In the genomic region with DNA sequence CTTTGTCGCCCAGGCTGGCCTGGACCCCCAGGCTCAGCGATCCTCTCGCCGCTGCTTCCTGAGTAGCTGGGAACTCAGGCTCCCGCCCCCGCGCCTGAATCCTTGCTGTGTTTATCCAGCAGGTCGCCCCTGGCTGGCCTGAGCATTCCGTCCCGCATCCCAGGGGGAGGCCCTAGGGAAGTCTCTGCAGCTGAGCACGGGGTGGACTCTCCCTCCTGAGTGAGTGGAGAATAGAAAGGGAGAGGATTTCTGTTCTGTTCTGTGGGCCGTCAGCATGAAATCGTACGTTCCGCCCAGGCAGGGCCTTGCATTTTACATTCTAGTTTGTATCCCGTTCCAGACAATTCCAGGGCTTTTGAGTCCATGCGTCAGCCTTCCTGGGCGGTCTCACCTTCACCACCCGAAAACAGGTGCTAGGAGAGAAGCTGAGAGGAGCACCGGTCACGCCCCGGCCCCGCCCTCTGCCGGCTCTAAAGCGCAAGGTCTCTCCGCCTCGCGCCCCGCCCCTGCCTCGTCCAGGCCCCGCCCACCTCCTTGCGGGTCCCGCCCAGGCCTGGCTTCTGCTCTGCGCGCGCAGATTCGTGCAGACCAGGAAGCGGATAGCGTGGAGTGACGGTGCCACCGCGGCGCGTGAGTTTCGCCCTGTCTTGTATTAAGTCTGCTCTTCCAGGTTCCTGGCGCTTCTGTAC, we compare ENCODE assay signal across 1 cellular context.
TF ChIP-seq lines count a peak whose summit lies in the region.

A gene (plus strand): TSS at position 586 of the 689 bp plus-strand sequence. CDS start 15,285 bp downstream, outside the sequence.

TF ChIP-seq in HEK293, 187 proteins besides CTCF, POLR2A, EP300 and RAD21 (continued from another document and continues in another):
- TF ChIP-seq, protein P1, sequence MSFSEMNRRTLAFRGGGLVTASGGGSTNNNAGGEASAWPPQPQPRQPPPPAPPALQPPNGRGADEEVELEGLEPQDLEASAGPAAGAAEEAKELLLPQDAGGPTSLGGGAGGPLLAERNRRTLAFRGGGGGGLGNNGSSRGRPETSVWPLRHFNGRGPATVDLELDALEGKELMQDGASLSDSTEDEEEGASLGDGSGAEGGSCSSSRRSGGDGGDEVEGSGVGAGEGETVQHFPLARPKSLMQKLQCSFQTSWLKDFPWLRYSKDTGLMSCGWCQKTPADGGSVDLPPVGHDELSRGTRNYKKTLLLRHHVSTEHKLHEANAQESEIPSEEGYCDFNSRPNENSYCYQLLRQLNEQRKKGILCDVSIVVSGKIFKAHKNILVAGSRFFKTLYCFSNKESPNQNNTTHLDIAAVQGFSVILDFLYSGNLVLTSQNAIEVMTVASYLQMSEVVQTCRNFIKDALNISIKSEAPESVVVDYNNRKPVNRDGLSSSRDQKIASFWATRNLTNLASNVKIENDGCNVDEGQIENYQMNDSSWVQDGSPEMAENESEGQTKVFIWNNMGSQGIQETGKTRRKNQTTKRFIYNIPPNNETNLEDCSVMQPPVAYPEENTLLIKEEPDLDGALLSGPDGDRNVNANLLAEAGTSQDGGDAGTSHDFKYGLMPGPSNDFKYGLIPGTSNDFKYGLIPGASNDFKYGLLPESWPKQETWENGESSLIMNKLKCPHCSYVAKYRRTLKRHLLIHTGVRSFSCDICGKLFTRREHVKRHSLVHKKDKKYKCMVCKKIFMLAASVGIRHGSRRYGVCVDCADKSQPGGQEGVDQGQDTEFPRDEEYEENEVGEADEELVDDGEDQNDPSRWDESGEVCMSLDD (tag by site-specific recombination; IDR thresholded peaks at IDR 0.05), result no peak
- TF ChIP-seq, protein P2, sequence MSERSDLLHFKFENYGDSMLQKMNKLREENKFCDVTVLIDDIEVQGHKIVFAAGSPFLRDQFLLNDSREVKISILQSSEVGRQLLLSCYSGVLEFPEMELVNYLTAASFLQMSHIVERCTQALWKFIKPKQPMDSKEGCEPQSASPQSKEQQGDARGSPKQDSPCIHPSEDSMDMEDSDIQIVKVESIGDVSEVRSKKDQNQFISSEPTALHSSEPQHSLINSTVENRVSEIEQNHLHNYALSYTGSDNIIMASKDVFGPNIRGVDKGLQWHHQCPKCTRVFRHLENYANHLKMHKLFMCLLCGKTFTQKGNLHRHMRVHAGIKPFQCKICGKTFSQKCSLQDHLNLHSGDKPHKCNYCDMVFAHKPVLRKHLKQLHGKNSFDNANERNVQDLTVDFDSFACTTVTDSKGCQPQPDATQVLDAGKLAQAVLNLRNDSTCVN (tag by site-specific recombination; optimal IDR thresholded peaks at IDR 0.05), result peak; percentile 32
- TF ChIP-seq ZNF350 (tag by site-specific recombination; IDR thresholded peaks at IDR 0.05) (peak; percentile 87), ZNF302 (tag by site-specific recombination; IDR thresholded peaks at IDR 0.05; ENCODE audit: low read depth) (no peak), ZBTB17 (tag by site-specific recombination; IDR thresholded peaks at IDR 0.05) (peak; percentile 40; the same call in 1 of the 2 replicates), PRDM1 (tag by site-specific recombination; IDR thresholded peaks at IDR 0.05) (peak; percentile 85), ZNF629 (tag by site-specific recombination; IDR thresholded peaks at IDR 0.05) (no peak), ZNF76 (tag by site-specific recombination; IDR thresholded peaks at IDR 0.05; ENCODE audit: borderline replicate concordance, low read depth) (no peak), SCRT2 (tag by site-specific recombination; IDR thresholded peaks at IDR 0.05) (peak; percentile 66; the same call in 1 of the 2 replicates), KLF8 (tag by site-specific recombination; IDR thresholded peaks at IDR 0.05) (peak; percentile 83), ZNF157 (tag by site-specific recombination; IDR thresholded peaks at IDR 0.05) (no peak), MEIS1 (CRISPR knock-in tag; IDR thresholded peaks at IDR 0.05; ENCODE audit: borderline replicate concordance) (no peak), KLF16 (tag by site-specific recombination; IDR thresholded peaks at IDR 0.05) (no peak), ZFP69B (tag by site-specific recombination; IDR thresholded peaks at IDR 0.05) (no peak), ZNF621 (tag by site-specific recombination; IDR thresholded peaks at IDR 0.05) (no peak), ZNF670 (tag by site-specific recombination; IDR thresholded peaks at IDR 0.05; ENCODE audit: low read depth) (no peak), OSR2 (tag by site-specific recombination; IDR thresholded peaks at IDR 0.05) (peak; percentile 49), ZNF654 (tag by site-specific recombination; IDR thresholded peaks at IDR 0.05; ENCODE audit: low read depth) (no peak), SP3 (tag by site-specific recombination; IDR thresholded peaks at IDR 0.05) (peak; percentile 92), ZNF221 (tag by site-specific recombination; IDR thresholded peaks at IDR 0.05; ENCODE audit: borderline replicate concordance) (no peak), SP2 (tag by site-specific recombination; IDR thresholded peaks at IDR 0.05) (peak; percentile 88), ZNF600 (tag by site-specific recombination; IDR thresholded peaks at IDR 0.05) (peak; percentile 44), ZNF174 (tag by site-specific recombination; IDR thresholded peaks at IDR 0.05) (no peak), ZNF561 (tag by site-specific recombination; IDR thresholded peaks at IDR 0.05; ENCODE audit: borderline replicate concordance) (peak; percentile 26; the same call in 1 of the 2 replicates), GFI1B (tag by site-specific recombination; IDR thresholded peaks at IDR 0.05) (no peak), KLF1 (tag by site-specific recombination; IDR thresholded peaks at IDR 0.05) (peak; percentile 90)
- TF ChIP-seq, protein P3, sequence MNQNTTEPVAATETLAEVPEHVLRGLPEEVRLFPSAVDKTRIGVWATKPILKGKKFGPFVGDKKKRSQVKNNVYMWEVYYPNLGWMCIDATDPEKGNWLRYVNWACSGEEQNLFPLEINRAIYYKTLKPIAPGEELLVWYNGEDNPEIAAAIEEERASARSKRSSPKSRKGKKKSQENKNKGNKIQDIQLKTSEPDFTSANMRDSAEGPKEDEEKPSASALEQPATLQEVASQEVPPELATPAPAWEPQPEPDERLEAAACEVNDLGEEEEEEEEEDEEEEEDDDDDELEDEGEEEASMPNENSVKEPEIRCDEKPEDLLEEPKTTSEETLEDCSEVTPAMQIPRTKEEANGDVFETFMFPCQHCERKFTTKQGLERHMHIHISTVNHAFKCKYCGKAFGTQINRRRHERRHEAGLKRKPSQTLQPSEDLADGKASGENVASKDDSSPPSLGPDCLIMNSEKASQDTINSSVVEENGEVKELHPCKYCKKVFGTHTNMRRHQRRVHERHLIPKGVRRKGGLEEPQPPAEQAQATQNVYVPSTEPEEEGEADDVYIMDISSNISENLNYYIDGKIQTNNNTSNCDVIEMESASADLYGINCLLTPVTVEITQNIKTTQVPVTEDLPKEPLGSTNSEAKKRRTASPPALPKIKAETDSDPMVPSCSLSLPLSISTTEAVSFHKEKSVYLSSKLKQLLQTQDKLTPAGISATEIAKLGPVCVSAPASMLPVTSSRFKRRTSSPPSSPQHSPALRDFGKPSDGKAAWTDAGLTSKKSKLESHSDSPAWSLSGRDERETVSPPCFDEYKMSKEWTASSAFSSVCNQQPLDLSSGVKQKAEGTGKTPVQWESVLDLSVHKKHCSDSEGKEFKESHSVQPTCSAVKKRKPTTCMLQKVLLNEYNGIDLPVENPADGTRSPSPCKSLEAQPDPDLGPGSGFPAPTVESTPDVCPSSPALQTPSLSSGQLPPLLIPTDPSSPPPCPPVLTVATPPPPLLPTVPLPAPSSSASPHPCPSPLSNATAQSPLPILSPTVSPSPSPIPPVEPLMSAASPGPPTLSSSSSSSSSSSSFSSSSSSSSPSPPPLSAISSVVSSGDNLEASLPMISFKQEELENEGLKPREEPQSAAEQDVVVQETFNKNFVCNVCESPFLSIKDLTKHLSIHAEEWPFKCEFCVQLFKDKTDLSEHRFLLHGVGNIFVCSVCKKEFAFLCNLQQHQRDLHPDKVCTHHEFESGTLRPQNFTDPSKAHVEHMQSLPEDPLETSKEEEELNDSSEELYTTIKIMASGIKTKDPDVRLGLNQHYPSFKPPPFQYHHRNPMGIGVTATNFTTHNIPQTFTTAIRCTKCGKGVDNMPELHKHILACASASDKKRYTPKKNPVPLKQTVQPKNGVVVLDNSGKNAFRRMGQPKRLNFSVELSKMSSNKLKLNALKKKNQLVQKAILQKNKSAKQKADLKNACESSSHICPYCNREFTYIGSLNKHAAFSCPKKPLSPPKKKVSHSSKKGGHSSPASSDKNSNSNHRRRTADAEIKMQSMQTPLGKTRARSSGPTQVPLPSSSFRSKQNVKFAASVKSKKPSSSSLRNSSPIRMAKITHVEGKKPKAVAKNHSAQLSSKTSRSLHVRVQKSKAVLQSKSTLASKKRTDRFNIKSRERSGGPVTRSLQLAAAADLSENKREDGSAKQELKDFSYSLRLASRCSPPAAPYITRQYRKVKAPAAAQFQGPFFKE (tag by site-specific recombination; IDR thresholded peaks at IDR 0.05; ENCODE audit: borderline replicate concordance), result no peak
- TF ChIP-seq, protein P4, sequence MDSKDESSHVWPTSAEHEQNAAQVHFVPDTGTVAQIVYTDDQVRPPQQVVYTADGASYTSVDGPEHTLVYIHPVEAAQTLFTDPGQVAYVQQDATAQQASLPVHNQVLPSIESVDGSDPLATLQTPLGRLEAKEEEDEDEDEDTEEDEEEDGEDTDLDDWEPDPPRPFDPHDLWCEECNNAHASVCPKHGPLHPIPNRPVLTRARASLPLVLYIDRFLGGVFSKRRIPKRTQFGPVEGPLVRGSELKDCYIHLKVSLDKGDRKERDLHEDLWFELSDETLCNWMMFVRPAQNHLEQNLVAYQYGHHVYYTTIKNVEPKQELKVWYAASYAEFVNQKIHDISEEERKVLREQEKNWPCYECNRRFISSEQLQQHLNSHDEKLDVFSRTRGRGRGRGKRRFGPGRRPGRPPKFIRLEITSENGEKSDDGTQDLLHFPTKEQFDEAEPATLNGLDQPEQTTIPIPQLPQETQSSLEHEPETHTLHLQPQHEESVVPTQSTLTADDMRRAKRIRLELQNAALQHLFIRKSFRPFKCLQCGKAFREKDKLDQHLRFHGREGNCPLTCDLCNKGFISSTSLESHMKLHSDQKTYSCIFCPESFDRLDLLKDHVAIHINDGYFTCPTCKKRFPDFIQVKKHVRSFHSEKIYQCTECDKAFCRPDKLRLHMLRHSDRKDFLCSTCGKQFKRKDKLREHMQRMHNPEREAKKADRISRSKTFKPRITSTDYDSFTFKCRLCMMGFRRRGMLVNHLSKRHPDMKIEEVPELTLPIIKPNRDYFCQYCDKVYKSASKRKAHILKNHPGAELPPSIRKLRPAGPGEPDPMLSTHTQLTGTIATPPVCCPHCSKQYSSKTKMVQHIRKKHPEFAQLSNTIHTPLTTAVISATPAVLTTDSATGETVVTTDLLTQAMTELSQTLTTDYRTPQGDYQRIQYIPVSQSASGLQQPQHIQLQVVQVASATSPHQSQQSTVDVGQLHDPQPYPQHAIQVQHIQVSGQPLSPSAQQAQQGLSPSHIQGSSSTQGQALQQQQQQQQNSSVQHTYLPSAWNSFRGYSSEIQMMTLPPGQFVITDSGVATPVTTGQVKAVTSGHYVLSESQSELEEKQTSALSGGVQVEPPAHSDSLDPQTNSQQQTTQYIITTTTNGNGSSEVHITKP (tag by site-specific recombination; IDR thresholded peaks at IDR 0.05), result peak; percentile 92
- TF ChIP-seq, protein P5, sequence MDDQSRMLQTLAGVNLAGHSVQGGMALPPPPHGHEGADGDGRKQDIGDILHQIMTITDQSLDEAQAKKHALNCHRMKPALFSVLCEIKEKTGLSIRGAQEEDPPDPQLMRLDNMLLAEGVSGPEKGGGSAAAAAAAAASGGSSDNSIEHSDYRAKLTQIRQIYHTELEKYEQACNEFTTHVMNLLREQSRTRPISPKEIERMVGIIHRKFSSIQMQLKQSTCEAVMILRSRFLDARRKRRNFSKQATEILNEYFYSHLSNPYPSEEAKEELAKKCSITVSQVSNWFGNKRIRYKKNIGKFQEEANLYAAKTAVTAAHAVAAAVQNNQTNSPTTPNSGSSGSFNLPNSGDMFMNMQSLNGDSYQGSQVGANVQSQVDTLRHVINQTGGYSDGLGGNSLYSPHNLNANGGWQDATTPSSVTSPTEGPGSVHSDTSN (CRISPR knock-in tag; IDR thresholded peaks at IDR 0.05), result no peak
- TF ChIP-seq, protein P6, sequence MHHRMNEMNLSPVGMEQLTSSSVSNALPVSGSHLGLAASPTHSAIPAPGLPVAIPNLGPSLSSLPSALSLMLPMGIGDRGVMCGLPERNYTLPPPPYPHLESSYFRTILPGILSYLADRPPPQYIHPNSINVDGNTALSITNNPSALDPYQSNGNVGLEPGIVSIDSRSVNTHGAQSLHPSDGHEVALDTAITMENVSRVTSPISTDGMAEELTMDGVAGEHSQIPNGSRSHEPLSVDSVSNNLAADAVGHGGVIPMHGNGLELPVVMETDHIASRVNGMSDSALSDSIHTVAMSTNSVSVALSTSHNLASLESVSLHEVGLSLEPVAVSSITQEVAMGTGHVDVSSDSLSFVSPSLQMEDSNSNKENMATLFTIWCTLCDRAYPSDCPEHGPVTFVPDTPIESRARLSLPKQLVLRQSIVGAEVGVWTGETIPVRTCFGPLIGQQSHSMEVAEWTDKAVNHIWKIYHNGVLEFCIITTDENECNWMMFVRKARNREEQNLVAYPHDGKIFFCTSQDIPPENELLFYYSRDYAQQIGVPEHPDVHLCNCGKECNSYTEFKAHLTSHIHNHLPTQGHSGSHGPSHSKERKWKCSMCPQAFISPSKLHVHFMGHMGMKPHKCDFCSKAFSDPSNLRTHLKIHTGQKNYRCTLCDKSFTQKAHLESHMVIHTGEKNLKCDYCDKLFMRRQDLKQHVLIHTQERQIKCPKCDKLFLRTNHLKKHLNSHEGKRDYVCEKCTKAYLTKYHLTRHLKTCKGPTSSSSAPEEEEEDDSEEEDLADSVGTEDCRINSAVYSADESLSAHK (tag by site-specific recombination; IDR thresholded peaks at IDR 0.05), result no peak
- TF ChIP-seq, protein P7, sequence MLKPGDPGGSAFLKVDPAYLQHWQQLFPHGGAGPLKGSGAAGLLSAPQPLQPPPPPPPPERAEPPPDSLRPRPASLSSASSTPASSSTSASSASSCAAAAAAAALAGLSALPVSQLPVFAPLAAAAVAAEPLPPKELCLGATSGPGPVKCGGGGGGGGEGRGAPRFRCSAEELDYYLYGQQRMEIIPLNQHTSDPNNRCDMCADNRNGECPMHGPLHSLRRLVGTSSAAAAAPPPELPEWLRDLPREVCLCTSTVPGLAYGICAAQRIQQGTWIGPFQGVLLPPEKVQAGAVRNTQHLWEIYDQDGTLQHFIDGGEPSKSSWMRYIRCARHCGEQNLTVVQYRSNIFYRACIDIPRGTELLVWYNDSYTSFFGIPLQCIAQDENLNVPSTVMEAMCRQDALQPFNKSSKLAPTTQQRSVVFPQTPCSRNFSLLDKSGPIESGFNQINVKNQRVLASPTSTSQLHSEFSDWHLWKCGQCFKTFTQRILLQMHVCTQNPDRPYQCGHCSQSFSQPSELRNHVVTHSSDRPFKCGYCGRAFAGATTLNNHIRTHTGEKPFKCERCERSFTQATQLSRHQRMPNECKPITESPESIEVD (tag by site-specific recombination; IDR thresholded peaks at IDR 0.05), result no peak
- TF ChIP-seq, protein P8, sequence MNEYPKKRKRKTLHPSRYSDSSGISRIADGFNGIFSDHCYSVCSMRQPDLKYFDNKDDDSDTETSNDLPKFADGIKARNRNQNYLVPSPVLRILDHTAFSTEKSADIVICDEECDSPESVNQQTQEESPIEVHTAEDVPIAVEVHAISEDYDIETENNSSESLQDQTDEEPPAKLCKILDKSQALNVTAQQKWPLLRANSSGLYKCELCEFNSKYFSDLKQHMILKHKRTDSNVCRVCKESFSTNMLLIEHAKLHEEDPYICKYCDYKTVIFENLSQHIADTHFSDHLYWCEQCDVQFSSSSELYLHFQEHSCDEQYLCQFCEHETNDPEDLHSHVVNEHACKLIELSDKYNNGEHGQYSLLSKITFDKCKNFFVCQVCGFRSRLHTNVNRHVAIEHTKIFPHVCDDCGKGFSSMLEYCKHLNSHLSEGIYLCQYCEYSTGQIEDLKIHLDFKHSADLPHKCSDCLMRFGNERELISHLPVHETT (tag by site-specific recombination; IDR thresholded peaks at IDR 0.05), result no peak
